Comparison of ENCODE assay signal across 8 cellular contexts in genomic region chr10:124461642-124462347, GRCh38. TPM values are rescaled to one million over a fixed set of nuclear protein-coding genes. Genes with fewer than 3 reads are reported as not detected.
DNase-seq lines count a peak whose midpoint lies in the region; ATAC-seq and TF ChIP-seq lines count a peak whose summit lies in the region.

A gene with protein sequence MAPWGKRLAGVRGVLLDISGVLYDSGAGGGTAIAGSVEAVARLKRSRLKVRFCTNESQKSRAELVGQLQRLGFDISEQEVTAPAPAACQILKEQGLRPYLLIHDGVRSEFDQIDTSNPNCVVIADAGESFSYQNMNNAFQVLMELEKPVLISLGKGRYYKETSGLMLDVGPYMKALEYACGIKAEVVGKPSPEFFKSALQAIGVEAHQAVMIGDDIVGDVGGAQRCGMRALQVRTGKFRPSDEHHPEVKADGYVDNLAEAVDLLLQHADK (plus strand): TSS chr10:124461823. CDS start chr10:124461863, 40 bp downstream.

- peak within 1 kb of the TSS; percentile 86 for H3K4me3 ChIP-seq in AG10803 (ENCODE audit: low read length)
- H3K4me3 ChIP-seq in right lobe of liver = peak within 1 kb of the TSS; percentile 65 to 88 (median 73)

- H3K36me3 ChIP-seq in right lobe of liver = no peaks in the 10 kb centered on the region

- peak; percentile 56 for TF ChIP-seq POLR2A in right lobe of liver (IDR thresholded peaks at IDR 0.05)

- peaks cover 0 to 43% (median 9%) of the 10 kb centered on the region in 4 donors for H3K4me1 ChIP-seq in right lobe of liver

- DNase-seq in AG10803 (ENCODE audit: low read depth) = peak; percentile 75
- peak; percentile 79 for DNase-seq in NCI-H460 (ENCODE audit: extremely low read depth, low read depth)
- DNase-seq in activated CD4-positive, alpha-beta T cell treated with anti-CD3 and anti-CD28 coated beads, Interleukin-2, amount 10 ng/mL, durations not matched to agents 7 days and 5 days = peak; percentile 87
- DNase-seq in right lobe of liver = peak; percentile 90 to 93 (median 91)
- peak; percentile 88 for DNase-seq in stimulated activated CD4-positive, alpha-beta T cell treated with anti-CD3 and anti-CD28 coated beads, Interleukin-4, amount 100 ng/mL, for 1 hour

- no peaks in the 10 kb centered on the region for H3K9me3 Mint-ChIP-seq in activated CD4-positive, alpha-beta T cell treated with anti-CD3 and anti-CD28 coated beads, Interleukin-2, amount 10 ng/mL, durations not matched to agents 7 days and 5 days
- no peaks in the 10 kb centered on the region for H3K9me3 Mint-ChIP-seq in dendritic cell treated with granulocyte-macrophage colony-stimulating factor and Interleukin-4, amounts not matched to agents 40 ng/mL and 50 ng/mL, for 4 days

- peaks cover 11% of the 10 kb centered on the region for H3K36me3 Mint-ChIP-seq in activated CD4-positive, alpha-beta T cell treated with anti-CD3 and anti-CD28 coated beads, Interleukin-2, amount 10 ng/mL, durations not matched to agents 7 days and 5 days (ENCODE audit: low read depth)
- no peaks in the 10 kb centered on the region for H3K36me3 Mint-ChIP-seq in dendritic cell treated with granulocyte-macrophage colony-stimulating factor and Interleukin-4, amounts not matched to agents 40 ng/mL and 50 ng/mL, for 4 days (ENCODE audit: low read depth)

- TF ChIP-seq CTCF in AG10803 (conservative IDR thresholded peaks at IDR 0.05; ENCODE audit: low read length) = no peak
- TF ChIP-seq CTCF in right lobe of liver (IDR thresholded peaks at IDR 0.05) = peak; percentile 43 to 67 (median 50)

- POLR2A ChIA-PET in activated CD4-positive, alpha-beta T cell treated with anti-CD3 and anti-CD28 coated beads, Interleukin-2, amount 10 ng/mL, durations not matched to agents 7 days and 5 days (lab: Charles Lee) = interaction anchor here (1.2 kb wide), 1 partner anchor 10 kb away, joined by 3 read pairs; no protein-coding TSS in a partner anchor

- no peaks in the 10 kb centered on the region for H3K27me3 ChIP-seq in right lobe of liver

- WGBS in right lobe of liver (ENCODE audit: insufficient coverage, low coverage, low lambda C conversion rate, missing lambda C conversion rate) = 0% methylated on average over 11 of the region's 81 CpGs

- H3K4me1 Mint-ChIP-seq in activated CD4-positive, alpha-beta T cell treated with anti-CD3 and anti-CD28 coated beads, Interleukin-2, amount 10 ng/mL, durations not matched to agents 7 days and 5 days = peaks cover 34% of the 10 kb centered on the region
- H3K4me1 Mint-ChIP-seq in dendritic cell treated with granulocyte-macrophage colony-stimulating factor and Interleukin-4, amounts not matched to agents 40 ng/mL and 50 ng/mL, for 4 days (ENCODE audit: low read depth) = peaks cover 21% of the 10 kb centered on the region

- intact Hi-C loops in dendritic cell treated with granulocyte-macrophage colony-stimulating factor and Interleukin-4, amounts not matched to agents 40 ng/mL and 50 ng/mL, for 4 days (cut with micrococcal nuclease) = loop anchor here (5.0 kb wide), 1 partner anchor 44 kb away; the partner anchor contains the start of gene OAT
- intact Hi-C loops in right lobe of liver (cut with DNase I) = no loop called here

- ATAC-seq in GM18873 (IDR thresholded peaks at IDR 0.05; ENCODE audit: low FRiP score, unreplicated experiment) = peak; percentile 81
- ATAC-seq in HG03108 (IDR thresholded peaks at IDR 0.05; ENCODE audit: unreplicated experiment) = peak; percentile 96
- peak; percentile 89 to 95 (median 93) for ATAC-seq in right lobe of liver

- H3K4me3 Mint-ChIP-seq in activated CD4-positive, alpha-beta T cell treated with anti-CD3 and anti-CD28 coated beads, Interleukin-2, amount 10 ng/mL, durations not matched to agents 7 days and 5 days = peak within 1 kb of the TSS; percentile 85
- peak within 1 kb of the TSS; percentile 82 for H3K4me3 Mint-ChIP-seq in dendritic cell treated with granulocyte-macrophage colony-stimulating factor and Interleukin-4, amounts not matched to agents 40 ng/mL and 50 ng/mL, for 4 days

- CTCF ChIA-PET in activated CD4-positive, alpha-beta T cell treated with anti-CD3 and anti-CD28 coated beads, Interleukin-2, amount 10 ng/mL, durations not matched to agents 7 days and 5 days (lab: Charles Lee) = interaction anchor here (0.8 to 1.2 kb wide), 2 partner anchors 11 to 455 kb away, joined by 3 to 4 read pairs; no protein-coding TSS in a partner anchor

- no peaks in the 10 kb centered on the region for H3K9me3 ChIP-seq in right lobe of liver

- H3K27ac Mint-ChIP-seq in activated CD4-positive, alpha-beta T cell treated with anti-CD3 and anti-CD28 coated beads, Interleukin-2, amount 10 ng/mL, durations not matched to agents 7 days and 5 days = peak within 1 kb of the TSS; percentile 94
- H3K27ac Mint-ChIP-seq in dendritic cell treated with granulocyte-macrophage colony-stimulating factor and Interleukin-4, amounts not matched to agents 40 ng/mL and 50 ng/mL, for 4 days = peak within 1 kb of the TSS; percentile 87

- H3K27ac ChIP-seq in right lobe of liver = peak within 1 kb of the TSS; percentile 71 to 84 (median 77)

- H3K27me3 Mint-ChIP-seq in activated CD4-positive, alpha-beta T cell treated with anti-CD3 and anti-CD28 coated beads, Interleukin-2, amount 10 ng/mL, durations not matched to agents 7 days and 5 days = peaks cover 11% of the 10 kb centered on the region
- H3K27me3 Mint-ChIP-seq in dendritic cell treated with granulocyte-macrophage colony-stimulating factor and Interleukin-4, amounts not matched to agents 40 ng/mL and 50 ng/mL, for 4 days = peaks cover 15% of the 10 kb centered on the region

RNA-seq across cellular contexts. Expression of the gene that starts here (rescaled TPM):
- 1.6 and 2.9 TPM in 2 replicates for total RNA-seq in NCI-H460 (2014; rRNA removed; shearing (Covaris generic))
- 0.74 and 0.85 TPM in 2 replicates for polyA plus RNA-seq in NCI-H460 (2014; cell fraction: nucleus; rRNA removed)
- 10 to 100 TPM; 24.2 to 28.0 TPM for total RNA-seq in activated CD4-positive, alpha-beta T cell treated with anti-CD3 and anti-CD28 coated beads, Interleukin-2, amount 10 ng/mL, durations not matched to agents 7 days and 5 days
- total RNA-seq in right lobe of liver = 10 to 100 TPM; 19.3 to 56.3 (median 36.3) TPM

Comparison
In these comparisons a context has a peak if more than half of its experiments do, and no peak if none do; other contexts are left out.
1. Peak in every context shown above with its lines: DNase-seq, ATAC-seq, H3K4me3 ChIP-seq and H3K27ac ChIP-seq.